Comparison of ENCODE assay signal across 9 cellular contexts in genomic region chr6:43758617-43759050, GRCh38. TPM values are rescaled to one million over a fixed set of nuclear protein-coding genes. Genes with fewer than 3 reads are reported as not detected.
DNase-seq lines count a peak whose midpoint lies in the region; ATAC-seq, FAIRE-seq and TF ChIP-seq lines count a peak whose summit lies in the region.
"Had no signal": no experiment of that assay in that cellular context is flagged by ENCODE, and none has a peak within 500 bp of the region (broad histone marks: within the 10 kb centered on the region; RNA-seq: fewer than 3 reads in every experiment).

No MANE protein-coding gene starts in this region.

- H3K9ac ChIP-seq in Karpas-422 (ENCODE audit: low read length) (no peak overlapping the region), mesendoderm (ENCODE audit: low read length) (no peak overlapping the region)

- FAIRE-seq in H54 (lab: Jason Lieb, UNC): no peak

- no peak for DNase-seq in CD4-positive, alpha-beta T cell
- DNase-seq in Karpas-422 (peak; percentile 57), mesendoderm (peak; percentile 80), H54 (ENCODE audit: insufficient read length, low spot score) (no peak), cortex of kidney (lab: John Stamatoyannopoulos, UW) (no peak)
- DNase-seq: cerebellar nuclear complex had no signal

- no peak overlapping the region for H4K5ac ChIP-seq in mesendoderm (ENCODE audit: low read length)

- POLR2A ChIA-PET in CD4-positive, alpha-beta T cell (lab: Charles Lee): no interaction called here

- H4K8ac ChIP-seq in mesendoderm (ENCODE audit: low read depth, low read length): no peak overlapping the region

- H3K9me2 ChIP-seq in Karpas-422 (replicated peaks; ENCODE audit: insufficient read depth, low read length): no peaks in the 10 kb centered on the region

- H3K23ac ChIP-seq in mesendoderm (ENCODE audit: low read length): no peak overlapping the region

- H3K9me3 ChIP-seq in CD4-positive, alpha-beta T cell (ENCODE audit: control insufficient read depth, low read length): no peaks in the 10 kb centered on the region
- H3K9me3 ChIP-seq in Karpas-422 (ENCODE audit: low read length): no peaks in the 10 kb centered on the region

- H4K20me1 ChIP-seq in Karpas-422 (ENCODE audit: insufficient read depth, low read depth, low read length): no peaks in the 10 kb centered on the region

- peaks cover 4% of the 10 kb centered on the region for H3K27me3 Mint-ChIP-seq in CD4-positive, alpha-beta T cell
- H3K27me3 Mint-ChIP-seq in brain: peaks cover 27% of the 10 kb centered on the region

- no peak for TF ChIP-seq POLR2A in H54 (IDR thresholded peaks at IDR 0.05; ENCODE audit: low read depth, low read length)

- H3K4me3 Mint-ChIP-seq in CD4-positive, alpha-beta T cell: no peak overlapping the region
- H3K4me3 Mint-ChIP-seq in brain: no peak overlapping the region

- no peak overlapping the region for H2BK5ac ChIP-seq in mesendoderm (ENCODE audit: low read length)

- H3K27me3 ChIP-seq in CD4-positive, alpha-beta T cell (ENCODE audit: control insufficient read depth, insufficient read depth, low read length): no peaks in the 10 kb centered on the region
- H3K27me3 ChIP-seq in Karpas-422 (ENCODE audit: low read length) (no peaks in the 10 kb centered on the region), mesendoderm (ENCODE audit: insufficient read depth, low read length, poor library complexity) (no peaks in the 10 kb centered on the region)

- H3K4me1 ChIP-seq in Karpas-422 (ENCODE audit: low read length) (no peaks in the 10 kb centered on the region), mesendoderm (ENCODE audit: control insufficient read depth, low read depth, low read length) (no peaks in the 10 kb centered on the region)

- no peaks in the 10 kb centered on the region for H3K79me2 ChIP-seq in Karpas-422 (ENCODE audit: low read length)
- no peaks in the 10 kb centered on the region for H3K79me2 ChIP-seq in mesendoderm (ENCODE audit: control insufficient read depth, insufficient read depth, low read length)

- H3K9me3 Mint-ChIP-seq in CD4-positive, alpha-beta T cell: no peaks in the 10 kb centered on the region
- peaks cover 0 to 1% (median 0%) of the 10 kb centered on the region in 5 experiments for H3K9me3 Mint-ChIP-seq in brain

- intact Hi-C loops in CD4-positive, alpha-beta T cell (cut with DNase I, micrococcal nuclease): loop anchor here in 1 of 2 experiments (2.0 kb wide), 1 partner anchor 92 kb away; no protein-coding TSS in a partner anchor

- H3K4me1 Mint-ChIP-seq in CD4-positive, alpha-beta T cell (ENCODE audit: low read depth): no peaks in the 10 kb centered on the region
- peaks cover 35% of the 10 kb centered on the region for H3K4me1 Mint-ChIP-seq in brain

- no peaks in the 10 kb centered on the region for H3K36me3 Mint-ChIP-seq in CD4-positive, alpha-beta T cell (ENCODE audit: low read depth)
- no peaks in the 10 kb centered on the region for H3K36me3 Mint-ChIP-seq in brain

- no peak overlapping the region for H2AK5ac ChIP-seq in mesendoderm (ENCODE audit: low read length)

- peak; percentile 54 for TF ChIP-seq CTCF in CD4-positive, alpha-beta T cell (IDR thresholded peaks at IDR 0.05)
- TF ChIP-seq CTCF in brain (conservative IDR thresholded peaks at IDR 0.05): peak; percentile 50 to 65

- H3K79me1 ChIP-seq in mesendoderm (ENCODE audit: low read length): no peaks in the 10 kb centered on the region

- H3K56ac ChIP-seq in mesendoderm (ENCODE audit: low read length): no peak overlapping the region

- no peak overlapping the region for H2BK15ac ChIP-seq in mesendoderm (replicated peaks; ENCODE audit: low read depth)

- no peak overlapping the region for H3K27ac ChIP-seq in CD4-positive, alpha-beta T cell (ENCODE audit: low read depth, low read length)
- no peak overlapping the region for H3K27ac ChIP-seq in Karpas-422 (ENCODE audit: low read length)
- no peak overlapping the region for H3K27ac ChIP-seq in mesendoderm (ENCODE audit: low read depth, low read length)

- H3K4ac ChIP-seq in mesendoderm (ENCODE audit: low read depth, low read length): no peak overlapping the region

- H3K4me3 ChIP-seq in Karpas-422 (ENCODE audit: low read length) (no peak overlapping the region), mesendoderm (ENCODE audit: low read length) (no peak overlapping the region)

- no peak overlapping the region for H2BK120ac ChIP-seq in mesendoderm (ENCODE audit: low read depth, low read length)

- H3K27ac Mint-ChIP-seq in CD4-positive, alpha-beta T cell: no peak overlapping the region
- peak overlapping the region in 2 of 5 experiments; percentile 54 to 59 for H3K27ac Mint-ChIP-seq in brain

- no peak overlapping the region for H3K18ac ChIP-seq in mesendoderm (ENCODE audit: low read length)

- H3K36me3 ChIP-seq in Karpas-422 (ENCODE audit: insufficient read depth, low read length) (no peaks in the 10 kb centered on the region), mesendoderm (ENCODE audit: control insufficient read depth, insufficient read depth, low read length) (no peaks in the 10 kb centered on the region)

- CTCF ChIA-PET in CD4-positive, alpha-beta T cell (lab: Charles Lee): no interaction called here

- peak; percentile 34 for ATAC-seq in CD4-positive, alpha-beta T cell (ENCODE audit: poor library complexity)
- ATAC-seq in GM18873 (IDR thresholded peaks at IDR 0.05; ENCODE audit: low FRiP score, unreplicated experiment) (no peak), GM18909 (IDR thresholded peaks at IDR 0.05; ENCODE audit: poor library complexity, unreplicated experiment) (no peak)

- H2AFZ ChIP-seq in Karpas-422 (ENCODE audit: low read length): no peak overlapping the region

- WGBS in mesendoderm (ENCODE audit: extremely low coverage, insufficient coverage, low lambda C conversion rate): no CpG with 5 or more reads among the region's 9 CpGs

- H3K4me2 ChIP-seq in Karpas-422 (ENCODE audit: low read depth, low read length, poor library complexity, severe bottlenecking) (no peak overlapping the region), mesendoderm (ENCODE audit: low read length) (no peak overlapping the region)

RNA-seq across cellular contexts. Expression of gene VEGFA, which starts 11.4 kb away (rescaled TPM):
- 1 to 10 TPM; 3.5 to 3.7 TPM for total RNA-seq in CD4-positive, alpha-beta T cell
- 146 and 217 TPM in 2 replicates for total RNA-seq in Karpas-422 (2014; rRNA removed; shearing (Covaris generic); ENCODE audit: low replicate concordance)
- polyA plus RNA-seq in brain (ENCODE audit: insufficient read depth, low read depth, low replicate concordance): 99.2 TPM
- polyA plus RNA-seq in mesendoderm (2013, experiment 1 of 2): 27.0 TPM
- 29.4 TPM for polyA plus RNA-seq in mesendoderm (2013, experiment 2 of 2)

Comparison
In these comparisons a context has a peak if more than half of its experiments do, and no peak if none do; other contexts are left out.
1. DNase-seq: peak in Karpas-422 (single experiment) and mesendoderm (single experiment); none in CD4-positive, alpha-beta T cell (0 of 10), H54 (single experiment) and cortex of kidney (single experiment).
2. RNA of gene VEGFA, which starts 11.4 kb away (total RNA-seq): 146 to 217 TPM in Karpas-422; 3.5 to 3.7 TPM in CD4-positive, alpha-beta T cell; every median in the first group is over 10 times any median in the second.